ENCODE assay signal across 1 cellular context in genomic region chr2:234763051-234763909, GRCh38.
TF ChIP-seq lines count a peak whose summit lies in the region.

No MANE protein-coding gene starts in this region.

TF ChIP-seq in IMR-90, 13 proteins besides CTCF, POLR2A, EP300 and RAD21:
- no peak for TF ChIP-seq SMC3 (IDR thresholded peaks at IDR 0.05; ENCODE audit: low read depth, low read length)
- no peak for TF ChIP-seq MAFK (IDR thresholded peaks at IDR 0.05; ENCODE audit: low read depth, low read length)
- no peak for TF ChIP-seq RFX5 (IDR thresholded peaks at IDR 0.05; ENCODE audit: low read depth, low read length)
- TF ChIP-seq FOS (IDR thresholded peaks at IDR 0.05; ENCODE audit: low read depth, low read length): 0 out of 2 replicates have a peak, but pooled peaks have one; percentile 19
- no peak for TF ChIP-seq USF2 (IDR thresholded peaks at IDR 0.05; ENCODE audit: low read depth, low read length)
- no peak for TF ChIP-seq MXI1 (IDR thresholded peaks at IDR 0.05; ENCODE audit: borderline replicate concordance, low read depth, low read length)
- no peak for TF ChIP-seq CHD1 (IDR thresholded peaks at IDR 0.05; ENCODE audit: low read depth, low read length)
- TF ChIP-seq RCOR1 (IDR thresholded peaks at IDR 0.05; ENCODE audit: insufficient replicate concordance, low read length): peak; percentile 25
- no peak for TF ChIP-seq BHLHE40 (IDR thresholded peaks at IDR 0.05; ENCODE audit: low read depth, low read length)
- peak; percentile 89 for TF ChIP-seq CEBPB (IDR thresholded peaks at IDR 0.05; ENCODE audit: low read depth, low read length)
- TF ChIP-seq ELK1 (IDR thresholded peaks at IDR 0.05; ENCODE audit: borderline replicate concordance, low read depth, low read length): no peak
- TF ChIP-seq MAZ (IDR thresholded peaks at IDR 0.05; ENCODE audit: borderline replicate concordance, low read depth, low read length): no peak
- TF ChIP-seq NFE2L2 (IDR thresholded peaks at IDR 0.05; ENCODE audit: low read depth, low read length): no peak
